8 cellular contexts compared by ENCODE assay signal in the genomic region with DNA sequence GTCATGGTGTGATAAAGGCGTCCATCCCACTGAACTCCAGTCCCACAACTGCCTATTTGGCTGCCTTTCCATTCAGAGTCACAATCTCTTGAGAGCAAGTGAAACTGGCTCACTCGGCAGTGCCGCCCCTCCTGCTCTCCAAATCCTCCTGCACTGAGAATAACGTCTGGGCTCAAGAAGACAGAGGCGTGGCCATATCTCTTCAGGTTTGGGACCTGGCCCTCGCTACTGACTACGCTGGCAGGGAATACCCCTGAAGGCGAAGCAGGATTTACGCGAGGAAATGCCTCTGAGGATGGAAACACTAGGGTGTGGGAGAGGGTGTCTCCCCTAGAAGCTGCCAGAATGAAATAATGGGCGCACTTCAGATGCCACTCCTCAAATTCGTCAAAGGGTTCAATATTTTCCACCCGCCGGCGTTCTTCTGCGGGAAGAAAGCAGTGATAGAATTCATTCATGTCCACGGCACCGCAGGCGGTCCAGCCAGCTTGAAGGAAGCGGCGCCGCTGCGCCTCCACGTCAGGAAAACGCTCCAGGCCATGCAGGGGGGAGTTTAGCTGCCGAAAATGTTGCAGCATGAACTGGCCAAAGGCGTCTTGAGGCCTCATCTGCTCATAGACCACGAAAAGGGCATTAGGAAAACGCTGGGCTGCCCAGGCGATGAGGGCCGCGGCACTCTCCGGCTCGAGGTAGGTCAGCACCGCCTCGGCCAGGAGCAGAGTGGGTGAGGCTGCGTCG. TPM values are rescaled to one million over a fixed set of nuclear protein-coding genes. Genes with fewer than 3 reads are reported as not detected.
DNase-seq lines count a peak whose midpoint lies in the region; ATAC-seq and TF ChIP-seq lines count a peak whose summit lies in the region.

No MANE protein-coding gene starts in this region.

- peaks cover 4 to 5% (median 5%) of the 10 kb centered on the region in 3 donors for H3K27me3 Mint-ChIP-seq in CD14-positive monocyte (ENCODE audit: low read depth in 3 of 3)

- peaks cover 0 to 5% (median 0%) of the 10 kb centered on the region in 7 donors for H3K9me3 Mint-ChIP-seq in CD14-positive monocyte

- intact Hi-C loops in CD14-positive monocyte (cut with micrococcal nuclease) (no loop called here), adrenal gland (cut with DNase I) (no loop called here), sigmoid colon (cut with DNase I) (no loop called here)

- DNase-seq in CD14-positive monocyte (ENCODE audit: low spot score) (no peak), adrenal gland (peak in 2 of 7 donors; percentile 25 to 62), hypothalamus (lab: John Stamatoyannopoulos, UW) (peak in 26 of 51 donors; percentile 13 to 68 (median 44)), sigmoid colon (peak; percentile 74), cerebellar nuclear complex (lab: John Stamatoyannopoulos, UW) (no peak)

- H3K27ac Mint-ChIP-seq in CD14-positive monocyte, result peak overlapping the region; percentile 93 to 98 (median 96)

- peaks cover 11% of the 10 kb centered on the region; the same call in 1 of the 2 replicates for H3K36me3 ChIP-seq in HUES6 (ENCODE audit: control insufficient read depth, insufficient read depth, low read length)
- H3K36me3 ChIP-seq in adrenal gland (replicated peaks in 1 of 2), result no peaks in the 10 kb centered on the region
- peaks cover 0 to 2% (median 0%) of the 10 kb centered on the region in 4 donors for H3K36me3 ChIP-seq in sigmoid colon

- TF ChIP-seq POLR2A in adrenal gland (IDR thresholded peaks at IDR 0.05), result no peak
- TF ChIP-seq POLR2A in sigmoid colon (IDR thresholded peaks at IDR 0.05), result no peak

- H3K4me3 ChIP-seq in HUES6 (ENCODE audit: low read depth, low read length), result peak overlapping the region; percentile 93
- H3K4me3 ChIP-seq in adrenal gland, result peak overlapping the region; percentile 2 to 80 (median 38)
- peak overlapping the region; percentile 69 to 80 (median 72) for H3K4me3 ChIP-seq in sigmoid colon

- H3K4me3 Mint-ChIP-seq in CD14-positive monocyte, result peak overlapping the region; percentile 93 to 94

- H3K9me3 ChIP-seq in HUES6 (ENCODE audit: control insufficient read depth, insufficient read depth, low read depth, low read length) (no peaks in the 10 kb centered on the region), adrenal gland (replicated peaks in 1 of 3) (no peaks in the 10 kb centered on the region), sigmoid colon (no peaks in the 10 kb centered on the region)

- 21 to 28% (median 27%) methylated on average over 29 to 38 of the region's 38 CpGs for WGBS in adrenal gland, 4 donors
- WGBS in sigmoid colon, 2 donors, result 7 to 19% methylated on average over 38 of the region's 38 CpGs

- H3K27me3 ChIP-seq in HUES6 (ENCODE audit: control insufficient read depth, insufficient read depth, low read length), result no peaks in the 10 kb centered on the region
- no peaks in the 10 kb centered on the region for H3K27me3 ChIP-seq in adrenal gland
- no peaks in the 10 kb centered on the region for H3K27me3 ChIP-seq in sigmoid colon

- peaks cover 24% of the 10 kb centered on the region for H3K4me1 Mint-ChIP-seq in CD14-positive monocyte

- peaks cover 3 to 5% of the 10 kb centered on the region in 2 donors for H3K36me3 Mint-ChIP-seq in CD14-positive monocyte

- H3K4me1 ChIP-seq in HUES6 (ENCODE audit: control insufficient read depth, insufficient read depth, low read length) (peaks cover 9% of the 10 kb centered on the region; the same call in 1 of the 2 replicates), adrenal gland (replicated peaks in 1 of 2) (peaks cover 10 to 24% of the 10 kb centered on the region in 2 donors), sigmoid colon (peaks cover 0 to 26% (median 19%) of the 10 kb centered on the region in 4 donors)

- H3K9ac ChIP-seq in HUES6 (ENCODE audit: low read length), result peak overlapping the region; percentile 96

- ATAC-seq in HG02870 (IDR thresholded peaks at IDR 0.05; ENCODE audit: unreplicated experiment) (no peak), GM21390 (IDR thresholded peaks at IDR 0.05; ENCODE audit: unreplicated experiment) (no peak)

- TF ChIP-seq CTCF in CD14-positive monocyte (IDR thresholded peaks at IDR 0.05) (no peak), adrenal gland (IDR thresholded peaks at IDR 0.05) (no peak), sigmoid colon (IDR thresholded peaks at IDR 0.05) (no peak)

- TF ChIP-seq EP300 in sigmoid colon (IDR thresholded peaks at IDR 0.05), result no peak

- H3K27ac ChIP-seq in HUES6 (ENCODE audit: low read depth, low read length) (peak overlapping the region; percentile 87), adrenal gland (peak overlapping the region; percentile 56 to 95 (median 92)), sigmoid colon (peak overlapping the region; percentile 86 to 98 (median 96))

RNA-seq across cellular contexts. Expression of a gene that starts 1.0 kb away (rescaled TPM):
- polyA plus RNA-seq in CD14-positive monocyte (1 to 10 TPM in 1 of 2 donors, under 1 TPM in 1; 0.78 to 1.4 TPM), adrenal gland (10 to 100 TPM in 1 of 3 donors, 1 to 10 TPM in 2; 2.3 to 11.9 (median 2.8) TPM), sigmoid colon (1 to 10 TPM; 2.3 to 5.1 (median 2.4) TPM)
- total RNA-seq in adrenal gland (10 to 100 TPM in 2 of 8 donors, 1 to 10 TPM in 6; 5.6 to 14.0 (median 9.0) TPM), sigmoid colon (1 to 10 TPM; 2.8 to 5.4 (median 4.0) TPM)

RNA-seq across cellular contexts. Expression of a gene that starts 27.3 kb away (rescaled TPM):
- not detected for polyA plus RNA-seq in CD14-positive monocyte
- total RNA-seq in adrenal gland, result not detected
- not detected for polyA plus RNA-seq in adrenal gland
- total RNA-seq in sigmoid colon, result not detected
- polyA plus RNA-seq in sigmoid colon, result not detected

RNA-seq across cellular contexts. Expression of a gene that starts 41.5 kb away (rescaled TPM):
- 1 to 10 TPM; 2.6 to 4.3 TPM for polyA plus RNA-seq in CD14-positive monocyte
- 10 to 100 TPM; 11.1 to 24.9 (median 19.3) TPM for total RNA-seq in adrenal gland
- polyA plus RNA-seq in adrenal gland, result 10 to 100 TPM in 2 of 3 donors, 1 to 10 TPM in 1; 5.2 to 13.4 (median 10.4) TPM
- 10 to 100 TPM; 14.6 to 19.7 (median 19.7) TPM for total RNA-seq in sigmoid colon
- polyA plus RNA-seq in sigmoid colon, result 10 to 100 TPM in 1 of 3 donors, 1 to 10 TPM in 2; 6.0 to 11.1 (median 6.9) TPM

RNA-seq across cellular contexts. Expression of a gene that starts 41.5 kb away (rescaled TPM):
- polyA plus RNA-seq in CD14-positive monocyte, result 1 to 10 TPM; 6.1 to 7.6 TPM
- 10 to 100 TPM; 11.1 to 23.3 (median 14.4) TPM for total RNA-seq in adrenal gland
- polyA plus RNA-seq in adrenal gland, result 10 to 100 TPM in 1 of 3 donors, 1 to 10 TPM in 2; 5.3 to 11.9 (median 6.1) TPM
- total RNA-seq in sigmoid colon, result 10 to 100 TPM; 10.2 to 14.6 (median 12.1) TPM
- 10 to 100 TPM in 1 of 3 donors, 1 to 10 TPM in 2; 1.8 to 11.2 (median 2.5) TPM for polyA plus RNA-seq in sigmoid colon

Comparison
In these comparisons a context has a peak if more than half of its experiments do, and no peak if none do; other contexts are left out.
1. DNase-seq: peak in hypothalamus (26 of 51) and sigmoid colon (single experiment); none in CD14-positive monocyte (single experiment) and cerebellar nuclear complex (0 of 2).
2. H3K4me3 ChIP-seq: peak in every context shown above with its lines; median percentile 93 in HUES6; 72 in sigmoid colon; 38 in adrenal gland.
3. Peak in every context shown above with its lines, with median percentiles within 50 percentile points of each other: H3K27ac ChIP-seq.